In the genomic region with DNA sequence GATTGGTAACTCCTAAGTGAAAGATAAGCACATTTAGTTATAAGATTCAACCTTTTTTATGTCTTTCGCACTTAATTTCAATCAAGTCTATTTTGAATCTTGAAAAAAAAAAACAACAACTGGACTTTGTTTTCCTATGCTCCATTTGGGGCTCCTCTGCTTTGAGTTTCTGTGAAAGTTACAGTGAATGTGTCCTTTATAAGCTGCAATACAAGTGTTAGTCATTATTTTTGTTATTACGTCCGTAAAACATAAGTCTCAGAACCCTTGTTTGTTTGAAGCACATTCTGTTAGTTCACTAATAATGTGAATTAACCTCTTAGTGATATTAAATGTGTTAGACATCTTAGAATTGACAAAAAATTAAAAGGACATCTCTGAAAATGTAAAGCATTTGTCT, we compare ENCODE assay signal across 15 cellular contexts.
"Had no signal": no experiment of that assay in that cellular context is flagged by ENCODE, and none has a peak within 500 bp of the region (broad histone marks: within the 10 kb centered on the region; RNA-seq: fewer than 3 reads in every experiment).

No MANE protein-coding gene starts in this region.

- DNase-seq: activated CD4-positive, alpha-beta T cell treated with anti-CD3 and anti-CD28 coated beads for 36 hours; activated CD8-positive, alpha-beta memory T cell treated with anti-CD3 and anti-CD28 coated beads, Interleukin-2, amount 50 U/mL, for 4 hours; activated CD8-positive, alpha-beta T cell treated with anti-CD3 and anti-CD28 coated beads for 36 hours; activated naive CD4-positive, alpha-beta T cell treated with anti-CD3 and anti-CD28 coated beads for 36 hours; body of pancreas; dermis blood vessel endothelial cell; gastrocnemius medialis; kidney; left ventricle myocardium inferior; T1000; WERI-Rb-1 had no signal

- H3K9me3 ChIP-seq: body of pancreas, gastrocnemius medialis, left ventricle myocardium inferior had no signal

- H3K27ac Mint-ChIP-seq: activated CD4-positive, alpha-beta T cell treated with anti-CD3 and anti-CD28 coated beads for 36 hours; activated CD8-positive, alpha-beta T cell treated with anti-CD3 and anti-CD28 coated beads for 36 hours; activated naive CD4-positive, alpha-beta T cell treated with anti-CD3 and anti-CD28 coated beads for 36 hours; activated T-helper 1 cell treated with anti-CD3 and anti-CD28 coated beads, Interleukin-12 subunit alpha, Interleukin-12 subunit beta, Interleukin-2, Interleukin-4 antibody, amounts not matched to agents 30 ng/mL and 10 ng/mL and 1 ng/mL, durations not matched to agents 14 hours and 24 hours and 36 hours had no signal

- H3K27me3 Mint-ChIP-seq: activated CD8-positive, alpha-beta T cell treated with anti-CD3 and anti-CD28 coated beads for 36 hours had no signal

- H3K27me3 ChIP-seq: body of pancreas, gastrocnemius medialis had no signal

- H2AFZ ChIP-seq: parathyroid adenoma had no signal

- ATAC-seq: activated CD4-positive, alpha-beta T cell treated with anti-CD3 and anti-CD28 coated beads for 36 hours; activated CD8-positive, alpha-beta T cell treated with anti-CD3 and anti-CD28 coated beads for 36 hours; body of pancreas; gastrocnemius medialis had no signal

- H3K9me3 Mint-ChIP-seq: activated CD8-positive, alpha-beta T cell treated with anti-CD3 and anti-CD28 coated beads for 36 hours; activated naive CD4-positive, alpha-beta T cell treated with anti-CD3 and anti-CD28 coated beads for 36 hours; activated T-helper 1 cell treated with anti-CD3 and anti-CD28 coated beads, Interleukin-12 subunit alpha, Interleukin-12 subunit beta, Interleukin-2, Interleukin-4 antibody, amounts not matched to agents 30 ng/mL and 10 ng/mL and 1 ng/mL, durations not matched to agents 14 hours and 24 hours and 36 hours; neural crest cell had no signal

- H3K4me3 Mint-ChIP-seq: activated CD4-positive, alpha-beta T cell treated with anti-CD3 and anti-CD28 coated beads for 36 hours; activated CD8-positive, alpha-beta T cell treated with anti-CD3 and anti-CD28 coated beads for 36 hours; activated naive CD4-positive, alpha-beta T cell treated with anti-CD3 and anti-CD28 coated beads for 36 hours; activated T-helper 1 cell treated with anti-CD3 and anti-CD28 coated beads, Interleukin-12 subunit alpha, Interleukin-12 subunit beta, Interleukin-2, Interleukin-4 antibody, amounts not matched to agents 30 ng/mL and 10 ng/mL and 1 ng/mL, durations not matched to agents 14 hours and 24 hours and 36 hours; neural crest cell had no signal

- H3K4me3 ChIP-seq: body of pancreas, gastrocnemius medialis, left ventricle myocardium inferior, skin epidermis had no signal

- H3K79me2 ChIP-seq: parathyroid adenoma had no signal

- H3K4me1 ChIP-seq: body of pancreas, gastrocnemius medialis, left ventricle myocardium inferior, parathyroid adenoma had no signal

- H3K9ac ChIP-seq: parathyroid adenoma had no signal

- H3K27ac ChIP-seq: body of pancreas, gastrocnemius medialis, left ventricle myocardium inferior, parathyroid adenoma, skin epidermis, WERI-Rb-1 had no signal

- FAIRE-seq: kidney had no signal

- H3K36me3 ChIP-seq: gastrocnemius medialis, left ventricle myocardium inferior, WERI-Rb-1 had no signal
